11 cellular contexts compared by ENCODE assay signal in the genomic region with DNA sequence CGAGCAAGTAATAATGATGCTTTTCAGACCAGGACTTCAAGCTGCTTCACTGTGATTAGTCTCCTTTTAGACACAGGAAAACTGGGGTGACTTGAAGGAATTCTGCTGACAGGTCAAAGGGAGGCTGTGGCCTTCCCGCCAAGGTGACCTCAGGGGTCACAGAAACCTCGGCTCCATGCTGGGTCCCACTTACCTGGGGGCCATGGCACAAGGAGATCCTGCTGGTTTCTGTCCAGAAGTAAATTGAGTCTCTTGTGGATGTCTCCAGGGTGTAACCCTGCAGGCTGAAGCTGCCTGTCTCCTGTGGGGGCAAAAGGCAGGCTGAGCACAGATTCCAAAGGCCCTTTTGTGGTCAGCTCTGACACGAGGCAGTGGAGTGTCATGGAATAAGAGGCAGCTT.
"Had no signal": no experiment of that assay in that cellular context is flagged by ENCODE, and none has a peak within 500 bp of the region (broad histone marks: within the 10 kb centered on the region; RNA-seq: fewer than 3 reads in every experiment).

No MANE protein-coding gene starts in this region.

- H2AFZ ChIP-seq: parathyroid adenoma had no signal

- H3K9me3 ChIP-seq: adrenal gland, body of pancreas, tibial artery had no signal

- H3K79me2 ChIP-seq: parathyroid adenoma had no signal

- H3K36me3 ChIP-seq: adrenal gland, tibial artery had no signal

- H3K27ac ChIP-seq: adrenal gland, body of pancreas, parathyroid adenoma, tibial artery had no signal

- DNase-seq: activated CD4-positive, alpha-beta T cell treated with anti-CD3 and anti-CD28 coated beads, Interleukin-2, amount 50 U/mL, for 1 hour; activated naive CD4-positive, alpha-beta T cell treated with anti-CD3 and anti-CD28 coated beads, Interleukin-2, amount 50 U/mL, for 16 hours; adrenal gland; body of pancreas; small intestine; tibial artery had no signal

- H3K9me3 Mint-ChIP-seq: neural crest cell; stimulated activated effector memory CD8-positive, alpha-beta T cell treated with anti-CD3 and anti-CD28 coated beads, Interleukin-12 subunit alpha, Interleukin-12 subunit beta, amount 100 ng/mL, for 72 hours had no signal

- ATAC-seq: body of pancreas; esophagus mucosa; left lobe of liver; stimulated activated effector memory CD8-positive, alpha-beta T cell treated with anti-CD3 and anti-CD28 coated beads, Interleukin-12 subunit alpha, Interleukin-12 subunit beta, amount 100 ng/mL, for 72 hours had no signal

- H3K4me1 ChIP-seq: adrenal gland, body of pancreas, parathyroid adenoma had no signal

- H3K27ac Mint-ChIP-seq: stimulated activated effector memory CD8-positive, alpha-beta T cell treated with anti-CD3 and anti-CD28 coated beads, Interleukin-12 subunit alpha, Interleukin-12 subunit beta, amount 100 ng/mL, for 72 hours had no signal

- H3K9ac ChIP-seq: parathyroid adenoma had no signal

- H3K4me3 Mint-ChIP-seq: neural crest cell; stimulated activated effector memory CD8-positive, alpha-beta T cell treated with anti-CD3 and anti-CD28 coated beads, Interleukin-12 subunit alpha, Interleukin-12 subunit beta, amount 100 ng/mL, for 72 hours had no signal

- H3K4me3 ChIP-seq: adrenal gland, body of pancreas, tibial artery had no signal

- H3K36me3 Mint-ChIP-seq: stimulated activated effector memory CD8-positive, alpha-beta T cell treated with anti-CD3 and anti-CD28 coated beads, Interleukin-12 subunit alpha, Interleukin-12 subunit beta, amount 100 ng/mL, for 72 hours had no signal

- H3K4me1 Mint-ChIP-seq: neural crest cell; stimulated activated effector memory CD8-positive, alpha-beta T cell treated with anti-CD3 and anti-CD28 coated beads, Interleukin-12 subunit alpha, Interleukin-12 subunit beta, amount 100 ng/mL, for 72 hours had no signal

- H3K27me3 ChIP-seq: adrenal gland, body of pancreas, tibial artery had no signal
